1 cellular context compared by ENCODE assay signal in genomic region chr18:57581301-57581934, GRCh38.
TF ChIP-seq lines count a peak whose summit lies in the region.

No MANE protein-coding gene starts in this region.

TF ChIP-seq in GM23338, 12 proteins besides CTCF, POLR2A, EP300 and RAD21 (continued from another document):
- TF ChIP-seq ZNF462 (CRISPR knock-in tag; IDR thresholded peaks at IDR 0.05), result no peak
- no peak for TF ChIP-seq JUNB (IDR thresholded peaks at IDR 0.05; ENCODE audit: unreplicated experiment)
- TF ChIP-seq ETS1 (IDR thresholded peaks at IDR 0.05), result no peak
- TF ChIP-seq EZH2 (IDR thresholded peaks at IDR 0.05; ENCODE audit: low read depth, unreplicated experiment), result no peak
- no peak for TF ChIP-seq EZH2phosphoT487 (IDR thresholded peaks at IDR 0.05; ENCODE audit: unreplicated experiment)
- no peak for TF ChIP-seq STAT1 (IDR thresholded peaks at IDR 0.05; ENCODE audit: unreplicated experiment)
- TF ChIP-seq POLR2AphosphoS5 (IDR thresholded peaks at IDR 0.05; ENCODE audit: low read depth), result no peak
